In genomic region chr7:139948167-139948566, GRCh38 we compare ENCODE assay signal across 34 cellular contexts.
"Had no signal": no experiment of that assay in that cellular context is flagged by ENCODE, and none has a peak within 500 bp of the region (broad histone marks: within the 10 kb centered on the region; RNA-seq: fewer than 3 reads in every experiment).

No MANE protein-coding gene starts in this region.

- H3K9me3 ChIP-seq: MG63 had no signal

- H3K4me3 ChIP-seq: MG63 had no signal

- DNase-seq: Karpas-422, Kasumi-1, MG63, MM.1S, MV-4-11, NCI-H1048, NCI-H1092, NCI-H1092 treated with DMSO at 0.1 percent for 48 hours, NCI-H1105, NCI-H1105 treated with DMSO at 0.1 percent for 48 hours, NCI-H1417, NCI-H1417 treated with DMSO at 0.1 percent for 48 hours, NCI-H1436, NCI-H1436 treated with DMSO at 0.1 percent for 48 hours, NCI-H146, NCI-H1694, NCI-H1694 treated with DMSO at 0.1 percent for 48 hours, NCI-H187, NCI-H187 treated with DMSO at 0.1 percent for 48 hours, NCI-H1930, NCI-H2029, NCI-H2029 treated with DMSO at 0.1 percent for 48 hours, NCI-H2081, NCI-H2081 treated with DMSO at 0.1 percent for 48 hours, NCI-H2107, NCI-H2171, NCI-H2171 treated with DMSO at 0.1 percent for 48 hours, NCI-H2227 treated with DMSO at 0.1 percent for 48 hours, NCI-H226, NCI-H345, NCI-H446, NCI-H446 treated with DMSO at 0.1 percent for 48 hours, NCI-H510A, NCI-H510A treated with DMSO at 0.1 percent for 48 hours had no signal

- H3K27me3 ChIP-seq: MG63 had no signal

- H3K36me3 ChIP-seq: MG63 had no signal
